Comparison of ENCODE assay signal across 2 cellular contexts in genomic region chr2:51710222-51710621, GRCh38.
TF ChIP-seq lines count a peak whose summit lies in the region.

No MANE protein-coding gene starts in this region.

TF ChIP-seq in IMR-90, 13 proteins besides CTCF, POLR2A, EP300 and RAD21:
- TF ChIP-seq CHD1 (IDR thresholded peaks at IDR 0.05; ENCODE audit: low read depth, low read length) (no peak), NFE2L2 (IDR thresholded peaks at IDR 0.05; ENCODE audit: low read depth, low read length) (no peak), MAZ (IDR thresholded peaks at IDR 0.05; ENCODE audit: borderline replicate concordance, low read depth, low read length) (no peak), RCOR1 (IDR thresholded peaks at IDR 0.05; ENCODE audit: insufficient replicate concordance, low read length) (no peak), BHLHE40 (IDR thresholded peaks at IDR 0.05; ENCODE audit: low read depth, low read length) (no peak), CEBPB (IDR thresholded peaks at IDR 0.05; ENCODE audit: low read depth, low read length) (no peak), MXI1 (IDR thresholded peaks at IDR 0.05; ENCODE audit: borderline replicate concordance, low read depth, low read length) (no peak), RFX5 (IDR thresholded peaks at IDR 0.05; ENCODE audit: low read depth, low read length) (no peak), MAFK (IDR thresholded peaks at IDR 0.05; ENCODE audit: low read depth, low read length) (no peak), SMC3 (IDR thresholded peaks at IDR 0.05; ENCODE audit: low read depth, low read length) (no peak), ELK1 (IDR thresholded peaks at IDR 0.05; ENCODE audit: borderline replicate concordance, low read depth, low read length) (no peak), FOS (IDR thresholded peaks at IDR 0.05; ENCODE audit: low read depth, low read length) (no peak)
- TF ChIP-seq, protein P1, sequence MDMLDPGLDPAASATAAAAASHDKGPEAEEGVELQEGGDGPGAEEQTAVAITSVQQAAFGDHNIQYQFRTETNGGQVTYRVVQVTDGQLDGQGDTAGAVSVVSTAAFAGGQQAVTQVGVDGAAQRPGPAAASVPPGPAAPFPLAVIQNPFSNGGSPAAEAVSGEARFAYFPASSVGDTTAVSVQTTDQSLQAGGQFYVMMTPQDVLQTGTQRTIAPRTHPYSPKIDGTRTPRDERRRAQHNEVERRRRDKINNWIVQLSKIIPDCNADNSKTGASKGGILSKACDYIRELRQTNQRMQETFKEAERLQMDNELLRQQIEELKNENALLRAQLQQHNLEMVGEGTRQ (IDR thresholded peaks at IDR 0.05; ENCODE audit: low read depth, low read length), result no peak
TF ChIP-seq in IMR-90: peak in this region for 0.

TF ChIP-seq in GM12878, 131 proteins besides CTCF, POLR2A, EP300 and RAD21:
- TF ChIP-seq CHD2 (IDR thresholded peaks at IDR 0.05; ENCODE audit: borderline replicate concordance, low read depth, low read length) (no peak), IRF4 (IDR thresholded peaks at IDR 0.05; ENCODE audit: low read depth, low read length) (no peak), SMC3 (IDR thresholded peaks at IDR 0.05; ENCODE audit: borderline replicate concordance, low read length) (peak; percentile 23; the same call in 1 of the 2 replicates), SMAD1 (IDR thresholded peaks at IDR 0.05; ENCODE audit: low read depth, partially characterized antibody) (no peak), ZBED1 (IDR thresholded peaks at IDR 0.05; ENCODE audit: borderline replicate concordance) (no peak), RCOR1 (conservative IDR thresholded peaks at IDR 0.05; ENCODE audit: low read depth, low read length) (no peak)
